12 cellular contexts compared by ENCODE assay signal in genomic region chr11:120608760-120609211, GRCh38.
DNase-seq lines count a peak whose midpoint lies in the region; ATAC-seq and TF ChIP-seq lines count a peak whose summit lies in the region.
"Had no signal": no experiment of that assay in that cellular context is flagged by ENCODE, and none has a peak within 500 bp of the region (broad histone marks: within the 10 kb centered on the region; RNA-seq: fewer than 3 reads in every experiment).

No MANE protein-coding gene starts in this region.

- CTCF ChIA-PET in PC-3 (lab: Charles Lee), result no interaction called here

- WGBS in heart left ventricle, 4 donors, result 75 to 82% (median 80%) methylated on average over 4 of the region's 4 CpGs

- H3K4me1 ChIP-seq in heart left ventricle, result peaks cover 0 to 16% (median 3%) of the 10 kb centered on the region in 12 donors
- H3K4me1 ChIP-seq in PC-3 (ENCODE audit: insufficient read depth, low read length), result no peaks in the 10 kb centered on the region
- H3K4me1 ChIP-seq: SJSA1 had no signal

- H3K27ac ChIP-seq in heart left ventricle (no peak overlapping the region), PC-3 (ENCODE audit: low read length) (no peak overlapping the region)
- H3K27ac ChIP-seq: SJSA1 had no signal

- H4K20me1 ChIP-seq in PC-3 (ENCODE audit: low read length), result no peaks in the 10 kb centered on the region

- H3F3A ChIP-seq in PC-3 (ENCODE audit: low read length, unreplicated experiment), result no peaks in the 10 kb centered on the region

- H3K79me2 ChIP-seq in PC-3 (ENCODE audit: low read length), result no peaks in the 10 kb centered on the region

- no peaks in the 10 kb centered on the region for H3K9me2 ChIP-seq in PC-3 (replicated peaks; ENCODE audit: low read length)

- H3K4me3 ChIP-seq in heart left ventricle, result no peak overlapping the region
- H3K4me3 ChIP-seq in PC-3 (ENCODE audit: low read length), result no peak overlapping the region
- H3K4me3 ChIP-seq: SJSA1 had no signal

- no TSS peak for BruUV-seq in PC-3 (replicated peaks; lab: Mats Ljungman, UMichigan)

- DNase-seq in NCI-H1105 treated with DMSO at 0.1 percent for 48 hours (lab: John Stamatoyannopoulos, UW), result peak; percentile 54
- DNase-seq in NCI-H1105 (lab: John Stamatoyannopoulos, UW), result no peak
- peak; percentile 57 to 67 for DNase-seq in NOMO-1 (lab: John Stamatoyannopoulos, UW; ENCODE audit: unreplicated experiment in 2 of 2)
- DNase-seq in heart left ventricle, result peak in 1 of 5 donors; percentile 43
- DNase-seq in sciatic nerve (ENCODE audit: low spot score), result peak; percentile 72
- no peak for DNase-seq in NCI-H1930 (lab: John Stamatoyannopoulos, UW)
- no peak for DNase-seq in PC-3
- DNase-seq: DMS153; NCI-H526 treated with DMSO at 0.1 percent for 48 hours; stimulated activated CD4-positive, alpha-beta T cell treated with anti-CD3 and anti-CD28 coated beads, Interleukin-12 subunit alpha, Interleukin-12 subunit beta, amount 100 ng/mL, for 4 hours had no signal

- H2AFZ ChIP-seq in PC-3 (ENCODE audit: low read length), result no peak overlapping the region

- TF ChIP-seq CTCF in heart left ventricle (IDR thresholded peaks at IDR 0.05) (no peak), PC-3 (conservative IDR thresholded peaks at IDR 0.05; ENCODE audit: low read depth, low read length) (no peak)

- no peaks in the 10 kb centered on the region for H3K9me3 ChIP-seq in heart left ventricle
- H3K9me3 ChIP-seq in PC-3 (ENCODE audit: low read length), result no peaks in the 10 kb centered on the region
- H3K9me3 ChIP-seq: SJSA1 had no signal

- no peaks in the 10 kb centered on the region for H3K27me3 ChIP-seq in heart left ventricle
- peaks cover 32% of the 10 kb centered on the region; the same call in 1 of the 2 replicates for H3K27me3 ChIP-seq in PC-3 (ENCODE audit: low read length)
- H3K27me3 ChIP-seq: SJSA1 had no signal

- peak in 3 of 4 donors; percentile 53 to 74 (median 58) for ATAC-seq in heart left ventricle
- peak; percentile 96 for ATAC-seq in sciatic nerve
- ATAC-seq in PC-3, result no peak
- ATAC-seq in GM18519 (IDR thresholded peaks at IDR 0.05; ENCODE audit: low FRiP score, unreplicated experiment), result no peak

- no peak overlapping the region for H3K9ac ChIP-seq in PC-3 (ENCODE audit: low read length)

- no peak overlapping the region for H3K4me2 ChIP-seq in PC-3 (ENCODE audit: low read length)

- intact Hi-C loops in heart left ventricle (cut with DNase I) (no loop called here), sciatic nerve (cut with DNase I) (no loop called here), PC-3 (cut with micrococcal nuclease) (no loop called here)

- no peaks in the 10 kb centered on the region for H3K36me3 ChIP-seq in heart left ventricle
- H3K36me3 ChIP-seq in PC-3 (ENCODE audit: low read depth, low read length), result no peaks in the 10 kb centered on the region
- H3K36me3 ChIP-seq: SJSA1 had no signal

- POLR2A ChIA-PET in PC-3 (lab: Charles Lee; ENCODE audit: unreplicated experiment), result no interaction called here

- no peak for TF ChIP-seq POLR2A in heart left ventricle (IDR thresholded peaks at IDR 0.05)

Comparison
In these comparisons a context has a peak if more than half of its experiments do, and no peak if none do; other contexts are left out.
1. DNase-seq: peak in NCI-H1105 treated with DMSO at 0.1 percent for 48 hours (single experiment), NOMO-1 (2 of 2) and sciatic nerve (single experiment); none in NCI-H1105 (single experiment), NCI-H1930 (0 of 2) and PC-3 (single experiment).
2. ATAC-seq: peak in heart left ventricle (3 of 4) and sciatic nerve (single experiment); none in PC-3 (single experiment) and GM18519 (single experiment).